18 cellular contexts compared by ENCODE assay signal in the genomic region with DNA sequence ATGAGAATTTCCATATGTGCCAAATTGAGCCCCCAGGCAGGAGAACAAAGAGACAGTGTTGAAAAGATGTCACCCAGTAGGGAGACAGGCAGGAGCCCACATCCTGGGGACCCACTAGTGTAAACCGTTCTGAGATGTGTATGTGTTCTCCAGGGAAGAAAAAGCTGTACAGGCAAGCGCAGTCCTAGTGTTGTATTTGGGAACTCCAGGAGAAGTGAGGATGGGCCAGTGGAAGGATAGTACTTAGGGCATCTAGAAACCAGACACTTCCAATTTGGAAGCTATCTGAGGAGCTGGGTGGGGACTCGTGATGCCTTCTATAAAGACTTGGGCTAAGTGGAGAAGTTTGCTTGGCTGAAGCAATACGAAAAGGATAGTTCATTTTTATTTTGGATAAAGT.
DNase-seq lines count a peak whose midpoint lies in the region; ATAC-seq and TF ChIP-seq lines count a peak whose summit lies in the region.
"Had no signal": no experiment of that assay in that cellular context is flagged by ENCODE, and none has a peak within 500 bp of the region (broad histone marks: within the 10 kb centered on the region; RNA-seq: fewer than 3 reads in every experiment).

No MANE protein-coding gene starts in this region.

- TF ChIP-seq CTCF in AG10803 (conservative IDR thresholded peaks at IDR 0.05; ENCODE audit: low read length): peak; percentile 13; the same call in 1 of the 2 replicates
- TF ChIP-seq CTCF in cardiac fibroblast (IDR thresholded peaks at IDR 0.05; ENCODE audit: low read depth, low read length): peak; percentile 1
- TF ChIP-seq CTCF in nephron progenitor cell (IDR thresholded peaks at IDR 0.05): no peak

- DNase-seq in AG10803 (ENCODE audit: low read depth): no peak
- DNase-seq in cardiac fibroblast (ENCODE audit: low read depth in 2 of 2): no peak
- no peak for DNase-seq in nephron progenitor cell
- DNase-seq in activated CD4-positive, alpha-beta memory T cell treated with anti-CD3 and anti-CD28 coated beads, Interleukin-2, amount 10 ng/mL, durations not matched to agents 7 days and 5 days: no peak
- DNase-seq in HuH-7 (ENCODE audit: low spot score): no peak
- DNase-seq: activated CD4-positive, alpha-beta T cell treated with anti-CD3 and anti-CD28 coated beads, Interleukin-2, amount 50 U/mL, for 1 hour; activated gamma-delta T cell treated with Interleukin-2 at 50 U/mL for 16 hours; AML-193; foreskin keratinocyte; KG1; NCI-H1092; NCI-H2029 treated with DMSO at 0.1 percent for 48 hours; NCI-H510A treated with DMSO at 0.1 percent for 48 hours; substantia nigra; T-helper 1 cell had no signal

- H3K9me3 Mint-ChIP-seq in nephron progenitor cell: peaks cover 11% of the 10 kb centered on the region
- peaks cover 3% of the 10 kb centered on the region for H3K9me3 Mint-ChIP-seq in activated CD4-positive, alpha-beta memory T cell treated with anti-CD3 and anti-CD28 coated beads, Interleukin-2, amount 10 ng/mL, durations not matched to agents 7 days and 5 days

- peak overlapping the region; percentile 43 for H3K27ac Mint-ChIP-seq in nephron progenitor cell
- no peak overlapping the region for H3K27ac Mint-ChIP-seq in activated CD4-positive, alpha-beta memory T cell treated with anti-CD3 and anti-CD28 coated beads, Interleukin-2, amount 10 ng/mL, durations not matched to agents 7 days and 5 days
- H3K27ac Mint-ChIP-seq: memory B cell had no signal

- H3K27me3 Mint-ChIP-seq in nephron progenitor cell (ENCODE audit: low read depth, poor library complexity): no peaks in the 10 kb centered on the region
- peaks cover 2% of the 10 kb centered on the region for H3K27me3 Mint-ChIP-seq in activated CD4-positive, alpha-beta memory T cell treated with anti-CD3 and anti-CD28 coated beads, Interleukin-2, amount 10 ng/mL, durations not matched to agents 7 days and 5 days
- H3K27me3 Mint-ChIP-seq: memory B cell had no signal

- no peaks in the 10 kb centered on the region for H3K36me3 Mint-ChIP-seq in nephron progenitor cell (ENCODE audit: low read depth)
- no peaks in the 10 kb centered on the region for H3K36me3 Mint-ChIP-seq in activated CD4-positive, alpha-beta memory T cell treated with anti-CD3 and anti-CD28 coated beads, Interleukin-2, amount 10 ng/mL, durations not matched to agents 7 days and 5 days (ENCODE audit: low read depth)
- H3K36me3 Mint-ChIP-seq: memory B cell had no signal

- ATAC-seq in HG02759 (IDR thresholded peaks at IDR 0.05; ENCODE audit: unreplicated experiment) (peak; percentile 7), GM19455 (IDR thresholded peaks at IDR 0.05; ENCODE audit: unreplicated experiment) (no peak)

- H3K4me1 Mint-ChIP-seq in nephron progenitor cell: peaks cover 31% of the 10 kb centered on the region
- peaks cover 8% of the 10 kb centered on the region for H3K4me1 Mint-ChIP-seq in activated CD4-positive, alpha-beta memory T cell treated with anti-CD3 and anti-CD28 coated beads, Interleukin-2, amount 10 ng/mL, durations not matched to agents 7 days and 5 days

- POLR2A ChIA-PET in activated CD4-positive, alpha-beta memory T cell treated with anti-CD3 and anti-CD28 coated beads, Interleukin-2, amount 10 ng/mL, durations not matched to agents 7 days and 5 days (lab: Charles Lee): no interaction called here

- H3K4me3 ChIP-seq in AG10803 (ENCODE audit: low read length): no peak overlapping the region
- no peak overlapping the region for H3K4me3 ChIP-seq in cardiac fibroblast (replicated peaks in 1 of 2; ENCODE audit: low read depth in 2 of 2, low read length in 2 of 2)

- CTCF ChIA-PET in activated CD4-positive, alpha-beta memory T cell treated with anti-CD3 and anti-CD28 coated beads, Interleukin-2, amount 10 ng/mL, durations not matched to agents 7 days and 5 days (lab: Charles Lee): interaction anchor here (0.7 to 1.3 kb wide), 2 partner anchors 25 to 43 kb away, joined by 3 to 4 read pairs; no protein-coding TSS in a partner anchor

- H3K4me3 Mint-ChIP-seq in nephron progenitor cell: no peak overlapping the region
- no peak overlapping the region for H3K4me3 Mint-ChIP-seq in activated CD4-positive, alpha-beta memory T cell treated with anti-CD3 and anti-CD28 coated beads, Interleukin-2, amount 10 ng/mL, durations not matched to agents 7 days and 5 days
- H3K4me3 Mint-ChIP-seq: memory B cell had no signal
